Comparison of ENCODE assay signal across 10 cellular contexts in genomic region chr1:54543729-54544496, GRCh38. TPM values are rescaled to one million over a fixed set of nuclear protein-coding genes. Genes with fewer than 3 reads are reported as not detected.
DNase-seq lines count a peak whose midpoint lies in the region; ATAC-seq and TF ChIP-seq lines count a peak whose summit lies in the region.
"Had no signal": no experiment of that assay in that cellular context is flagged by ENCODE, and none has a peak within 500 bp of the region (broad histone marks: within the 10 kb centered on the region; RNA-seq: fewer than 3 reads in every experiment).

No MANE protein-coding gene starts in this region.

- CTCF ChIA-PET in WTC11 (lab: Charles Lee), result no interaction called here

- in situ Hi-C loops in KBM-7 (cut with MboI; ENCODE audit: low pct_unique_long_range_greater_than_20kb, low sequenced_read_pairs), result no loop called here

- H3K36me3 ChIP-seq in BE2C, result no peaks in the 10 kb centered on the region
- H3K36me3 ChIP-seq: spleen had no signal

- no peak overlapping the region for H3K4me3 Mint-ChIP-seq in WTC11
- H3K4me3 Mint-ChIP-seq in activated T-cell treated with anti-CD3 and anti-CD28 coated beads, Interleukin-2, amount 50 U/mL, for 72 hours, result no peak overlapping the region

- H3K4me1 Mint-ChIP-seq in WTC11, result peaks cover 39% of the 10 kb centered on the region
- peaks cover 30% of the 10 kb centered on the region for H3K4me1 Mint-ChIP-seq in activated T-cell treated with anti-CD3 and anti-CD28 coated beads, Interleukin-2, amount 50 U/mL, for 72 hours (ENCODE audit: low read depth)

- H3K27me3 Mint-ChIP-seq in WTC11 (ENCODE audit: low read depth), result peaks cover 11% of the 10 kb centered on the region; the same call in 1 of the 2 replicates
- H3K27me3 Mint-ChIP-seq in activated T-cell treated with anti-CD3 and anti-CD28 coated beads, Interleukin-2, amount 50 U/mL, for 72 hours (ENCODE audit: low read depth), result no peaks in the 10 kb centered on the region

- H3K4me1 ChIP-seq in BE2C, result peaks cover 38% of the 10 kb centered on the region

- H3K9me3 ChIP-seq in BE2C, result no peaks in the 10 kb centered on the region
- H3K9me3 ChIP-seq: spleen had no signal

- H3K36me3 Mint-ChIP-seq in WTC11, result no peaks in the 10 kb centered on the region
- no peaks in the 10 kb centered on the region for H3K36me3 Mint-ChIP-seq in activated T-cell treated with anti-CD3 and anti-CD28 coated beads, Interleukin-2, amount 50 U/mL, for 72 hours (ENCODE audit: insufficient read depth in 2 of 2)

- no peaks in the 10 kb centered on the region for H3K27me3 ChIP-seq in BE2C

- POLR2A ChIA-PET in WTC11 (lab: Charles Lee), result no interaction called here

- ATAC-seq in WTC11 (no peak), HG03135 (IDR thresholded peaks at IDR 0.05; ENCODE audit: unreplicated experiment) (no peak)
- ATAC-seq in activated T-cell treated with anti-CD3 and anti-CD28 coated beads, Interleukin-2, amount 50 U/mL, for 72 hours (replicated peaks in 1 of 2), result no peak

- peak; percentile 83 for DNase-seq in BE2C
- peak; percentile 47 for DNase-seq in KBM-7
- no peak for DNase-seq in WTC11 (ENCODE audit: low spot score)
- peak; percentile 16 for DNase-seq in left kidney (ENCODE audit: low read depth, low spot score)
- DNase-seq in activated T-cell treated with anti-CD3 and anti-CD28 coated beads, Interleukin-2, amount 50 U/mL, for 72 hours, result no peak
- DNase-seq in NCI-H1694 treated with DMSO at 0.1 percent for 48 hours (lab: John Stamatoyannopoulos, UW), result no peak
- DNase-seq in dedifferentiated amniotic fluid mesenchymal stem cell (ENCODE audit: extremely low spot score), result no peak
- DNase-seq: activated naive CD4-positive, alpha-beta T cell treated with anti-CD3 and anti-CD28 coated beads, Interleukin-2, amount 50 U/mL, for 16 hours; spleen had no signal

- H3K9me3 Mint-ChIP-seq in WTC11, result no peaks in the 10 kb centered on the region
- H3K9me3 Mint-ChIP-seq in activated T-cell treated with anti-CD3 and anti-CD28 coated beads, Interleukin-2, amount 50 U/mL, for 72 hours, result no peaks in the 10 kb centered on the region

- no peak for TF ChIP-seq CTCF in BE2C (IDR thresholded peaks at IDR 0.05; ENCODE audit: low read depth, low read length)
- no peak for TF ChIP-seq CTCF in WTC11 (IDR thresholded peaks at IDR 0.05)

- no peak overlapping the region for H3K4me3 ChIP-seq in BE2C (ENCODE audit: low read depth, low read length)
- H3K4me3 ChIP-seq: spleen had no signal

- 0 out of 2 replicates have a peak overlapping the region, but pooled peaks have one; percentile 15 for H3K27ac Mint-ChIP-seq in WTC11
- no peak overlapping the region for H3K27ac Mint-ChIP-seq in activated T-cell treated with anti-CD3 and anti-CD28 coated beads, Interleukin-2, amount 50 U/mL, for 72 hours

TF ChIP-seq in WTC11, 78 proteins besides CTCF, POLR2A, EP300 and RAD21:
- TF ChIP-seq, protein P1, sequence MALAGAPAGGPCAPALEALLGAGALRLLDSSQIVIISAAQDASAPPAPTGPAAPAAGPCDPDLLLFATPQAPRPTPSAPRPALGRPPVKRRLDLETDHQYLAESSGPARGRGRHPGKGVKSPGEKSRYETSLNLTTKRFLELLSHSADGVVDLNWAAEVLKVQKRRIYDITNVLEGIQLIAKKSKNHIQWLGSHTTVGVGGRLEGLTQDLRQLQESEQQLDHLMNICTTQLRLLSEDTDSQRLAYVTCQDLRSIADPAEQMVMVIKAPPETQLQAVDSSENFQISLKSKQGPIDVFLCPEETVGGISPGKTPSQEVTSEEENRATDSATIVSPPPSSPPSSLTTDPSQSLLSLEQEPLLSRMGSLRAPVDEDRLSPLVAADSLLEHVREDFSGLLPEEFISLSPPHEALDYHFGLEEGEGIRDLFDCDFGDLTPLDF (CRISPR knock-in tag; IDR thresholded peaks at IDR 0.05), result no peak
- TF ChIP-seq, protein P2, sequence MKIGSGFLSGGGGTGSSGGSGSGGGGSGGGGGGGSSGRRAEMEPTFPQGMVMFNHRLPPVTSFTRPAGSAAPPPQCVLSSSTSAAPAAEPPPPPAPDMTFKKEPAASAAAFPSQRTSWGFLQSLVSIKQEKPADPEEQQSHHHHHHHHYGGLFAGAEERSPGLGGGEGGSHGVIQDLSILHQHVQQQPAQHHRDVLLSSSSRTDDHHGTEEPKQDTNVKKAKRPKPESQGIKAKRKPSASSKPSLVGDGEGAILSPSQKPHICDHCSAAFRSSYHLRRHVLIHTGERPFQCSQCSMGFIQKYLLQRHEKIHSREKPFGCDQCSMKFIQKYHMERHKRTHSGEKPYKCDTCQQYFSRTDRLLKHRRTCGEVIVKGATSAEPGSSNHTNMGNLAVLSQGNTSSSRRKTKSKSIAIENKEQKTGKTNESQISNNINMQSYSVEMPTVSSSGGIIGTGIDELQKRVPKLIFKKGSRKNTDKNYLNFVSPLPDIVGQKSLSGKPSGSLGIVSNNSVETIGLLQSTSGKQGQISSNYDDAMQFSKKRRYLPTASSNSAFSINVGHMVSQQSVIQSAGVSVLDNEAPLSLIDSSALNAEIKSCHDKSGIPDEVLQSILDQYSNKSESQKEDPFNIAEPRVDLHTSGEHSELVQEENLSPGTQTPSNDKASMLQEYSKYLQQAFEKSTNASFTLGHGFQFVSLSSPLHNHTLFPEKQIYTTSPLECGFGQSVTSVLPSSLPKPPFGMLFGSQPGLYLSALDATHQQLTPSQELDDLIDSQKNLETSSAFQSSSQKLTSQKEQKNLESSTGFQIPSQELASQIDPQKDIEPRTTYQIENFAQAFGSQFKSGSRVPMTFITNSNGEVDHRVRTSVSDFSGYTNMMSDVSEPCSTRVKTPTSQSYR (CRISPR knock-in tag; IDR thresholded peaks at IDR 0.05), result no peak
- no peak for TF ChIP-seq MLX (CRISPR knock-in tag; IDR thresholded peaks at IDR 0.05)
- no peak for TF ChIP-seq MAX (CRISPR knock-in tag; IDR thresholded peaks at IDR 0.05)
- no peak for TF ChIP-seq ELF4 (CRISPR knock-in tag; IDR thresholded peaks at IDR 0.05; ENCODE audit: low read depth)
- TF ChIP-seq RORB (CRISPR knock-in tag; IDR thresholded peaks at IDR 0.05), result no peak
- no peak for TF ChIP-seq GRHL2 (CRISPR knock-in tag; IDR thresholded peaks at IDR 0.05; ENCODE audit: insufficient replicate concordance, severe bottlenecking)

RNA-seq across cellular contexts. Expression of gene ACOT11, which starts 4.1 kb away (rescaled TPM):
- 6.9 TPM for polyA plus RNA-seq in BE2C (2012; ENCODE audit: insufficient read depth, insufficient read length, low read depth)
- total RNA-seq in WTC11 (2021), result 3.8 to 4.4 TPM (median 4.2 TPM) in 3 replicates
- total RNA-seq in activated T-cell treated with anti-CD3 and anti-CD28 coated beads, Interleukin-2, amount 50 U/mL, for 72 hours, result 1 to 10 TPM; 1.4 to 1.5 TPM

Comparison
In these comparisons a context has a peak if more than half of its experiments do, and no peak if none do; other contexts are left out.
1. DNase-seq: peak in BE2C (single experiment), KBM-7 (single experiment) and left kidney (single experiment); none in WTC11 (single experiment), activated T-cell treated with anti-CD3 and anti-CD28 coated beads, Interleukin-2, amount 50 U/mL, for 72 hours (0 of 2), NCI-H1694 treated with DMSO at 0.1 percent for 48 hours (single experiment) and dedifferentiated amniotic fluid mesenchymal stem cell (single experiment).